In genomic region chr22:40044870-40045834, GRCh38 we compare ENCODE assay signal across 8 cellular contexts. TPM values are rescaled to one million over a fixed set of nuclear protein-coding genes. Genes with fewer than 3 reads are reported as not detected.
DNase-seq lines count a peak whose midpoint lies in the region; ATAC-seq and TF ChIP-seq lines count a peak whose summit lies in the region.

No MANE protein-coding gene starts in this region.

- H3K79me2 ChIP-seq in trophoblast cell (ENCODE audit: control insufficient read depth, insufficient read depth, low read length, poor library complexity): peaks cover 2% of the 10 kb centered on the region

- H2AFZ ChIP-seq in trophoblast cell (ENCODE audit: insufficient read depth, low read length, poor library complexity): peak overlapping the region; percentile 100

- peak overlapping the region; percentile 92 for H3K18ac ChIP-seq in trophoblast cell (ENCODE audit: low read length)

- TF ChIP-seq CTCF in cardiac muscle cell (IDR thresholded peaks at IDR 0.05; ENCODE audit: low read depth, low read length) (no peak), transverse colon (IDR thresholded peaks at IDR 0.05) (no peak)

- H2AK5ac ChIP-seq in trophoblast cell (ENCODE audit: low read length): peak overlapping the region; percentile 78

- peak overlapping the region; percentile 99 for H3K4me2 ChIP-seq in trophoblast cell (ENCODE audit: low read length)

- H3K27me3 ChIP-seq in cardiac muscle cell (peaks cover 17% of the 10 kb centered on the region), trophoblast cell (ENCODE audit: insufficient read depth, low read length) (no peaks in the 10 kb centered on the region), transverse colon (no peaks in the 10 kb centered on the region)

- H3K4me1 ChIP-seq in cardiac muscle cell (ENCODE audit: low read depth) (peaks cover 14% of the 10 kb centered on the region), trophoblast cell (ENCODE audit: control insufficient read depth in 1 of 2, insufficient read depth in 2 of 2, low read length in 2 of 2) (peaks cover 0 to 3% of the 10 kb centered on the region in 2 experiments), transverse colon (peaks cover 12 to 36% (median 18%) of the 10 kb centered on the region in 4 donors)

- H3K4me3 ChIP-seq in cardiac muscle cell: peak overlapping the region; percentile 82
- H3K4me3 ChIP-seq in trophoblast cell (ENCODE audit: low read depth, low read length): peak overlapping the region; percentile 96
- peak overlapping the region; percentile 73 to 87 (median 80) for H3K4me3 ChIP-seq in transverse colon

- TF ChIP-seq EP300 in transverse colon (IDR thresholded peaks at IDR 0.05; ENCODE audit: low read depth): no peak

- ATAC-seq in HG03045 (IDR thresholded peaks at IDR 0.05; ENCODE audit: unreplicated experiment): peak; percentile 23

- peak overlapping the region; percentile 97 for H4K8ac ChIP-seq in trophoblast cell (ENCODE audit: low read depth, low read length)

- H3K27ac ChIP-seq in cardiac muscle cell (peak overlapping the region; percentile 91), trophoblast cell (ENCODE audit: low read depth, low read length) (no peak overlapping the region), transverse colon (peak overlapping the region; percentile 93 to 96 (median 94))

- H3K14ac ChIP-seq in trophoblast cell (ENCODE audit: low read length): peak overlapping the region; percentile 77

- intact Hi-C loops in transverse colon (cut with DNase I; ENCODE audit: low total_unique reads): loop anchor here (10.0 kb wide), 1 partner anchor 150 kb away; no protein-coding TSS in a partner anchor

- H4K91ac ChIP-seq in trophoblast cell (ENCODE audit: low read depth, low read length): peak overlapping the region; percentile 20

- DNase-seq in NOMO-1 (lab: John Stamatoyannopoulos, UW; ENCODE audit: unreplicated experiment in 2 of 2) (peak; percentile 30 to 33), NOMO-1 treated with DMSO at 0.1 percent for 48 hours (lab: John Stamatoyannopoulos, UW; ENCODE audit: unreplicated experiment) (no peak), RPMI8226 (peak; percentile 71), cardiac muscle cell (ENCODE audit: low read depth in 1 of 2, low spot score in 1 of 2) (peak; percentile 14 to 79), trophoblast cell (peak in 1 of 2 donors; percentile 35), transverse colon (peak; percentile 68)
- DNase-seq in activated naive CD4-positive, alpha-beta T cell (lab: John Stamatoyannopoulos, UW): peak; percentile 31 to 72 (median 54)

- WGBS in trophoblast cell (ENCODE audit: extremely low coverage, insufficient coverage, insufficient read length): no CpG with 5 or more reads among the region's 138 CpGs
- 0% methylated on average over 8 to 41 of the region's 138 CpGs for WGBS in transverse colon (ENCODE audit: low coverage in 1 of 2), 2 donors

- no peak overlapping the region for H2BK5ac ChIP-seq in trophoblast cell (ENCODE audit: low read depth, low read length, poor library complexity)

- no peaks in the 10 kb centered on the region for H3K79me1 ChIP-seq in trophoblast cell (ENCODE audit: low read length)

- H3K4ac ChIP-seq in trophoblast cell (ENCODE audit: low read depth, low read length): peak overlapping the region; percentile 75

- TF ChIP-seq POLR2A in transverse colon (IDR thresholded peaks at IDR 0.05): no peak

- no peak overlapping the region for H2BK12ac ChIP-seq in trophoblast cell (ENCODE audit: low read length)

- no peak overlapping the region for H3K23ac ChIP-seq in trophoblast cell (ENCODE audit: low read length)

- H3K9ac ChIP-seq in trophoblast cell (ENCODE audit: low read length): peak overlapping the region; percentile 54

- peak overlapping the region; percentile 77 for H4K12ac ChIP-seq in trophoblast cell (ENCODE audit: low read depth, low read length)

- H3K36me3 ChIP-seq in cardiac muscle cell: no peaks in the 10 kb centered on the region
- H3K36me3 ChIP-seq in trophoblast cell (ENCODE audit: control insufficient read depth in 1 of 2, insufficient read depth in 2 of 2, low read length in 2 of 2): no peaks in the 10 kb centered on the region
- H3K36me3 ChIP-seq in transverse colon: no peaks in the 10 kb centered on the region

- in situ Hi-C loops in transverse colon (cut with MboI; ENCODE audit: low pct_ligation_motif_present in 1 of 4, low pct_unique_long_range_greater_than_20kb in 1 of 4, low sequenced_read_pairs in 3 of 4): loop anchor here in 3 of 4 donors (10.0 kb wide), 2 partner anchors 130 to 300 kb away; partner anchors contain the start of genes ADSL (in 2 of the 3) and TNRC6B (in 1 of the 3)

- no peak overlapping the region for H2BK120ac ChIP-seq in trophoblast cell (ENCODE audit: insufficient read depth, low read length, poor library complexity)

- H3K9me3 ChIP-seq in cardiac muscle cell (ENCODE audit: low read depth) (no peaks in the 10 kb centered on the region), trophoblast cell (ENCODE audit: insufficient read depth, low read depth, low read length) (no peaks in the 10 kb centered on the region), transverse colon (no peaks in the 10 kb centered on the region)

RNA-seq across cellular contexts. Expression of gene FAM83F, which starts 50.4 kb away (rescaled TPM):
- total RNA-seq in cardiac muscle cell: 0.18 and 0.46 TPM in 2 replicates
- 0.06 TPM in 1 of 2 replicates, not detected in the other for polyA plus RNA-seq in cardiac muscle cell
- 3.1 and 3.3 TPM in 2 replicates for polyA plus RNA-seq in trophoblast cell (2013)
- total RNA-seq in transverse colon: 10 to 100 TPM; 18.7 to 36.3 (median 25.4) TPM

Comparison
In these comparisons a context has a peak if more than half of its experiments do, and no peak if none do; other contexts are left out.
1. RNA of gene FAM83F, which starts 50.4 kb away (total RNA-seq): 18.7 to 36.3 TPM in transverse colon; 0.18 to 0.46 TPM in cardiac muscle cell; every median in the first group is over 10 times any median in the second.
2. Peak in every context shown above with its lines, with median percentiles within 50 percentile points of each other: H3K4me3 ChIP-seq.